In the genomic region with DNA sequence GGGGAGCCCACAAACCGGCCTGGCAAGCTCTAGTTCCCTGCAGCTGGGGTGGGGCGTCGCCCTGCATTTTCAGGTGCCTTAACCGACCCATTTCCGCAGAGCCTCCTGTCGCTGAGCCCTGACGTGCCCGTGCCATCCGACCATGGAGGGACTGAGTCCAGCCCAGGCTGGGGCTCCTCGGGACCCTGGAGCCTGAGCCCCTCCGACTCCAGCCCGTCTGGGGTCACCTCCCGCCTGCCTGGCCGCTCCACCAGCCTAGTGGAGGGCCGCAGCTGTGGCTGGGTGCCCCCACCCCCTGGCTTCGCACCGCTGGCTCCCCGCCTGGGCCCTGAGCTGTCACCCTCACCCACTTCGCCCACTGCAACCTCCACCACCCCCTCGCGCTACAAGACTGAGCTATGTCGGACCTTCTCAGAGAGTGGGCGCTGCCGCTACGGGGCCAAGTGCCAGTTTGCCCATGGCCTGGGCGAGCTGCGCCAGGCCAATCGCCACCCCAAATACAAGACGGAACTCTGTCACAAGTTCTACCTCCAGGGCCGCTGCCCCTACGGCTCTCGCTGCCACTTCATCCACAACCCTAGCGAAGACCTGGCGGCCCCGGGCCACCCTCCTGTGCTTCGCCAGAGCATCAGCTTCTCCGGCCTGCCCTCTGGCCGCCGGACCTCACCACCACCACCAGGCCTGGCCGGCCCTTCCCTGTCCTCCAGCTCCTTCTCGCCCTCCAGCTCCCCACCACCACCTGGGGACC, we compare ENCODE assay signal across 1 cellular context.
TF ChIP-seq lines count a peak whose summit lies in the region.

No MANE protein-coding gene starts in this region.

TF ChIP-seq in HEK293, 187 proteins besides CTCF, POLR2A, EP300 and RAD21 (continued from another document):
- TF ChIP-seq ZBTB11 (tag by site-specific recombination; conservative IDR thresholded peaks at IDR 0.05; ENCODE audit: low read depth) = no peak
- no peak for TF ChIP-seq ZNF155 (tag by site-specific recombination; IDR thresholded peaks at IDR 0.05)
- no peak for TF ChIP-seq ZNF266 (tag by site-specific recombination; IDR thresholded peaks at IDR 0.05; ENCODE audit: low read depth)
- no peak for TF ChIP-seq ZNF354C (tag by site-specific recombination; IDR thresholded peaks at IDR 0.05; ENCODE audit: borderline replicate concordance, low read depth)
- TF ChIP-seq ZNF792 (tag by site-specific recombination; IDR thresholded peaks at IDR 0.05) = no peak
- no peak for TF ChIP-seq ZNF366 (tag by site-specific recombination; conservative IDR thresholded peaks at IDR 0.05)
- TF ChIP-seq ZNF776 (tag by site-specific recombination; IDR thresholded peaks at IDR 0.05; ENCODE audit: borderline replicate concordance) = no peak
- no peak for TF ChIP-seq ZNF660 (tag by site-specific recombination; IDR thresholded peaks at IDR 0.05)
- TF ChIP-seq PRDM4 (tag by site-specific recombination; IDR thresholded peaks at IDR 0.05) = no peak
- no peak for TF ChIP-seq ZNF223 (tag by site-specific recombination; IDR thresholded peaks at IDR 0.05)
- TF ChIP-seq, protein P1, sequence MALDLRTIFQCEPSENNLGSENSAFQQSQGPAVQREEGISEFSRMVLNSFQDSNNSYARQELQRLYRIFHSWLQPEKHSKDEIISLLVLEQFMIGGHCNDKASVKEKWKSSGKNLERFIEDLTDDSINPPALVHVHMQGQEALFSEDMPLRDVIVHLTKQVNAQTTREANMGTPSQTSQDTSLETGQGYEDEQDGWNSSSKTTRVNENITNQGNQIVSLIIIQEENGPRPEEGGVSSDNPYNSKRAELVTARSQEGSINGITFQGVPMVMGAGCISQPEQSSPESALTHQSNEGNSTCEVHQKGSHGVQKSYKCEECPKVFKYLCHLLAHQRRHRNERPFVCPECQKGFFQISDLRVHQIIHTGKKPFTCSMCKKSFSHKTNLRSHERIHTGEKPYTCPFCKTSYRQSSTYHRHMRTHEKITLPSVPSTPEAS (tag by site-specific recombination; IDR thresholded peaks at IDR 0.05) = no peak
